ENCODE assay signal across 14 cellular contexts in the genomic region with DNA sequence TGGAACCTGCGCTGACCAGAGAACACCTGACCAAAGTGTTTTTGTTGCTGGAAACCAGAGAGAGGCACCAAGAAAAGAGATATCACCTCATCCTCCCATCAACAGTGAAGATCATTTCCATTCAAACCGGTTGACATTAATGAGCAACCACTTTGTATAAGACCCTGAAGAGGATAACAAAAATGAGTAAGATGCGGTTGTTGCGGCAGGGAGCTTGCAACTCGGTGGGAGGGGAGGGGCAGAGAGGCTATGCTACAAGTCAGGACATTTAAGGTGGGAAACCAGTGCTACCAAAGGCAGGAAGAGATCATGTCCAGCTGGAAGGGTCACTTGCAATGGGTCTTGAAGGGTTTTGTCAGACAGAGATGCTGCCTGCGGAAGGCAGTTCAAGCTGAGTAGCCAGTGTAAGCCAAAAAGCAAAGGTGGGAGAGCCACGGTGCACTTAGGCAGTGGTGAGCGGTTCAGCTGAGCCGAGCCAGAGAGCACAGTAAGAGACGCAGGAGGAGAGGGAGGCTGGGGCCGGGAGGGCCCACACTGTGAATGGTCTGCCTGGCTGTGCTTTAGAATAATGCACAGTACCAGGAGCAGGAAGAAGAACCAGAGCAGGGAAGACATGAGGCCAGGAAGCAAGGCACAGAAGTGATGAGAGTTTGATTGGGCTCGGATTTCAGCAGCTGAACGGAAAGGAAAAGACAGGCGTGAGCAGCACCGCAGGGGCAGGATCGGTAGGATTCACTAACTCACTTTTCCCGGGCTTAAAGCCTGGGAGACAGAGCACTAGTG. TPM values are rescaled to one million over a fixed set of nuclear protein-coding genes. Genes with fewer than 3 reads are reported as not detected.
DNase-seq lines count a peak whose midpoint lies in the region; ATAC-seq and TF ChIP-seq lines count a peak whose summit lies in the region.
"Had no signal": no experiment of that assay in that cellular context is flagged by ENCODE, and none has a peak within 500 bp of the region (broad histone marks: within the 10 kb centered on the region; RNA-seq: fewer than 3 reads in every experiment).

No MANE protein-coding gene starts in this region.

- H3K4me1 ChIP-seq in fibroblast of lung (ENCODE audit: control insufficient read depth, extremely low read depth, insufficient read depth, low read length) = no peaks in the 10 kb centered on the region
- no peaks in the 10 kb centered on the region for H3K4me1 ChIP-seq in body of pancreas
- H3K4me1 ChIP-seq: adrenal gland, left lung had no signal

- no peaks in the 10 kb centered on the region for H3K79me2 ChIP-seq in fibroblast of lung (ENCODE audit: control insufficient read depth, insufficient read depth, low read length)

- no peak for TF ChIP-seq POLR2A in body of pancreas (IDR thresholded peaks at IDR 0.05)

- peak overlapping the region; percentile 59 for H2AFZ ChIP-seq in fibroblast of lung (ENCODE audit: low read length)

- H3K9me3 ChIP-seq in fibroblast of lung (ENCODE audit: control insufficient read depth, insufficient read depth, low read depth, low read length) (no peaks in the 10 kb centered on the region), body of pancreas (no peaks in the 10 kb centered on the region)
- H3K9me3 ChIP-seq: adrenal gland, left lung had no signal

- H3K36me3 ChIP-seq in fibroblast of lung (ENCODE audit: control insufficient read depth, insufficient read depth, low read length) (no peaks in the 10 kb centered on the region), body of pancreas (replicated peaks in 1 of 2; ENCODE audit: insufficient read depth in 1 of 2, low read depth in 2 of 2) (no peaks in the 10 kb centered on the region)
- H3K36me3 ChIP-seq: adrenal gland, left lung had no signal

- ATAC-seq in body of pancreas = no peak
- no peak for ATAC-seq in HG03565 (IDR thresholded peaks at IDR 0.05; ENCODE audit: unreplicated experiment)

- no peaks in the 10 kb centered on the region for H4K20me1 ChIP-seq in fibroblast of lung (ENCODE audit: control insufficient read depth, extremely low read depth, insufficient read depth, low read length)

- DNase-seq in NCI-H2107 treated with DMSO at 0.1 percent for 48 hours (lab: John Stamatoyannopoulos, UW; ENCODE audit: unreplicated experiment) = peak; percentile 59
- DNase-seq in NCI-H2107 (lab: John Stamatoyannopoulos, UW) = no peak
- peak; percentile 40 for DNase-seq in NCI-H2227 treated with DMSO at 0.1 percent for 48 hours (lab: John Stamatoyannopoulos, UW)
- peak in 1 of 2 donors; percentile 21 for DNase-seq in fibroblast of lung (ENCODE audit: low read depth in 2 of 2)
- DNase-seq in retina = peak; percentile 48
- DNase-seq in activated CD8-positive, alpha-beta memory T cell treated with anti-CD3 and anti-CD28 coated beads, Interleukin-2, amount 50 U/mL, for 4 hours = no peak
- DNase-seq in body of pancreas = no peak
- DNase-seq: 8988T; adrenal gland; CD8-positive, alpha-beta memory T cell; left lung; MM.1S; NCI-H524 treated with DMSO at 0.1 percent for 48 hours had no signal

- H3K27me3 ChIP-seq in fibroblast of lung (ENCODE audit: control insufficient read depth, insufficient read depth, low read length) = peaks cover 12% of the 10 kb centered on the region
- H3K27me3 ChIP-seq in body of pancreas = no peaks in the 10 kb centered on the region
- H3K27me3 ChIP-seq: adrenal gland, left lung had no signal

- H3K27ac ChIP-seq in fibroblast of lung (ENCODE audit: insufficient read depth, low read length) (no peak overlapping the region), body of pancreas (no peak overlapping the region)
- H3K27ac ChIP-seq: adrenal gland, left lung had no signal

- H3K4me2 ChIP-seq in fibroblast of lung (ENCODE audit: extremely low read depth, insufficient read depth, low read length) = peak overlapping the region; percentile 11

- intact Hi-C loops in body of pancreas (cut with DNase I) = no loop called here

- no peak overlapping the region for H3K9ac ChIP-seq in fibroblast of lung (ENCODE audit: insufficient read depth, low read length)

- no peak for TF ChIP-seq CTCF in fibroblast of lung (conservative IDR thresholded peaks at IDR 0.05 in 1 of 2, IDR thresholded peaks at IDR 0.05 in 1 of 2; ENCODE audit: low read depth in 1 of 2, low read length in 2 of 2)
- TF ChIP-seq CTCF in body of pancreas (IDR thresholded peaks at IDR 0.05) = no peak

- WGBS in body of pancreas, 2 donors = 60 to 77% methylated on average over 17 of the region's 17 CpGs

- peak overlapping the region in 2 of 4 experiments; percentile 4 to 8 for H3K4me3 ChIP-seq in fibroblast of lung (replicated peaks in 1 of 4; ENCODE audit: control extremely low read depth in 1 of 4, insufficient read depth in 1 of 4, low read depth in 3 of 4, low read length in 4 of 4)
- H3K4me3 ChIP-seq in body of pancreas = no peak overlapping the region
- H3K4me3 ChIP-seq: adrenal gland, left lung had no signal

RNA-seq across cellular contexts. Expression of a gene that starts 24.4 kb away (rescaled TPM):
- 4.1 and 5.4 TPM in 2 replicates for total RNA-seq in fibroblast of lung
- polyA plus RNA-seq in fibroblast of lung = 5.1 and 6.5 TPM in 2 replicates
- 3.7 and 5.2 TPM in 2 replicates for polyA plus RNA-seq in fibroblast of lung (2012)
- polyA minus RNA-seq in fibroblast of lung (ENCODE audit: low replicate concordance) = 5.5 and 5.9 TPM in 2 replicates
- 10 to 100 TPM; 17.8 to 22.6 TPM for total RNA-seq in body of pancreas

Comparison
In these comparisons a context has a peak if more than half of its experiments do, and no peak if none do; other contexts are left out.
1. DNase-seq: peak in NCI-H2107 treated with DMSO at 0.1 percent for 48 hours (single experiment), NCI-H2227 treated with DMSO at 0.1 percent for 48 hours (single experiment) and retina (single experiment); none in NCI-H2107 (single experiment), activated CD8-positive, alpha-beta memory T cell treated with anti-CD3 and anti-CD28 coated beads, Interleukin-2, amount 50 U/mL, for 4 hours (single experiment) and body of pancreas (0 of 4).